Comparison of ENCODE assay signal across 23 cellular contexts in genomic region chr1:43232482-43232881, GRCh38. TPM values are rescaled to one million over a fixed set of nuclear protein-coding genes. Genes with fewer than 3 reads are reported as not detected.
DNase-seq lines count a peak whose midpoint lies in the region; ATAC-seq, FAIRE-seq and TF ChIP-seq lines count a peak whose summit lies in the region.
"Had no signal": no experiment of that assay in that cellular context is flagged by ENCODE, and none has a peak within 500 bp of the region (broad histone marks: within the 10 kb centered on the region; RNA-seq: fewer than 3 reads in every experiment).

No MANE protein-coding gene starts in this region.

- no peak overlapping the region for H4K91ac ChIP-seq in trophoblast cell (ENCODE audit: low read depth, low read length)

- H3K4me3 Mint-ChIP-seq in dendritic cell treated with granulocyte-macrophage colony-stimulating factor and Interleukin-4, amounts not matched to agents 40 ng/mL and 50 ng/mL, for 4 days = no peak overlapping the region
- H3K4me3 Mint-ChIP-seq: activated naive CD4-positive, alpha-beta T cell treated with anti-CD3 and anti-CD28 coated beads, Interleukin-2, amount 10 ng/mL, durations not matched to agents 7 days and 5 days; CD8-positive, alpha-beta T cell; naive thymus-derived CD4-positive, alpha-beta T cell; T-cell had no signal

- H3K4me3 ChIP-seq in A549 = no peak overlapping the region
- H3K4me3 ChIP-seq in PC-3 (ENCODE audit: low read length) = no peak overlapping the region
- H3K4me3 ChIP-seq in trophoblast cell (ENCODE audit: low read depth, low read length) = no peak overlapping the region
- H3K4me3 ChIP-seq: dorsolateral prefrontal cortex, lower lobe of right lung, spleen had no signal

- H3K27ac ChIP-seq in A549 = peak overlapping the region in 1 of 2 experiments; percentile 54; a peak in 1 of 6 replicates
- no peak overlapping the region for H3K27ac ChIP-seq in PC-3 (ENCODE audit: low read length)
- no peak overlapping the region for H3K27ac ChIP-seq in trophoblast cell (ENCODE audit: low read depth, low read length)
- H3K27ac ChIP-seq: lower lobe of right lung, parathyroid adenoma, spleen had no signal

- POLR2A ChIA-PET in A549 (lab: Yijun Ruan, JAX) (no interaction called here), PC-3 (lab: Charles Lee; ENCODE audit: unreplicated experiment) (interaction anchor here (0.6 kb wide), 1 partner anchor 418 kb away, joined by 3 read pairs; the partner anchor contains the start of gene KDM4A)

- intact Hi-C loops in PC-3 (cut with micrococcal nuclease) = no loop called here
- intact Hi-C loops in dendritic cell treated with granulocyte-macrophage colony-stimulating factor and Interleukin-4, amounts not matched to agents 40 ng/mL and 50 ng/mL, for 4 days (cut with micrococcal nuclease) = no loop called here

- no peak overlapping the region for H3K14ac ChIP-seq in trophoblast cell (ENCODE audit: low read length)

- H2AFZ ChIP-seq in PC-3 (ENCODE audit: low read length) (peak overlapping the region; percentile 66; the same call in 1 of the 2 replicates), trophoblast cell (ENCODE audit: insufficient read depth, low read length, poor library complexity) (no peak overlapping the region)
- H2AFZ ChIP-seq: parathyroid adenoma had no signal

- H3K23ac ChIP-seq in trophoblast cell (ENCODE audit: low read length) = no peak overlapping the region

- H3K4me2 ChIP-seq in A549 = peak overlapping the region; percentile 40; the same call in 2 of the 3 replicates
- peak overlapping the region; percentile 55 for H3K4me2 ChIP-seq in PC-3 (ENCODE audit: low read length)
- H3K4me2 ChIP-seq in trophoblast cell (ENCODE audit: low read length) = no peak overlapping the region

- DNase-seq in A549 (ENCODE audit: low read depth in 1 of 2, low spot score in 1 of 2) (no peak), PC-3 (no peak), occipital lobe (lab: John Stamatoyannopoulos, UW) (peak; percentile 61), RCC 7860 (ENCODE audit: low spot score) (no peak), trophoblast cell (no peak), glomerular visceral epithelial cell (ENCODE audit: extremely low spot score) (no peak)
- DNase-seq: activated naive CD4-positive, alpha-beta T cell treated with anti-CD3 and anti-CD28 coated beads, Interleukin-2, amount 10 ng/mL, durations not matched to agents 7 days and 5 days; activated T-cell treated with anti-CD3 and anti-CD28 coated beads, Interleukin-2, amount 50 U/mL, for 1 hour; DMS79 treated with DMSO at 0.1 percent for 48 hours; erythroblast; GOT3; lower lobe of right lung; naive thymus-derived CD4-positive, alpha-beta T cell; NCI-H1694 treated with DMSO at 0.1 percent for 48 hours; NK-92 treated with Interleukin-12 subunit alpha and Interleukin-12 subunit beta, amount 100 ng/mL, for 24 hours; spleen; T-cell had no signal

- WGBS in A549 (ENCODE audit: missing lambda C conversion rate) = 83% methylated on average over 4 of the region's 4 CpGs
- WGBS in trophoblast cell (ENCODE audit: extremely low coverage, insufficient coverage, insufficient read length) = no CpG with 5 or more reads among the region's 4 CpGs

- H3K9me3 Mint-ChIP-seq in dendritic cell treated with granulocyte-macrophage colony-stimulating factor and Interleukin-4, amounts not matched to agents 40 ng/mL and 50 ng/mL, for 4 days = no peaks in the 10 kb centered on the region
- H3K9me3 Mint-ChIP-seq: activated naive CD4-positive, alpha-beta T cell treated with anti-CD3 and anti-CD28 coated beads, Interleukin-2, amount 10 ng/mL, durations not matched to agents 7 days and 5 days; CD8-positive, alpha-beta T cell; naive thymus-derived CD4-positive, alpha-beta T cell; T-cell had no signal

- H2BK5ac ChIP-seq in trophoblast cell (ENCODE audit: low read depth, low read length, poor library complexity) = no peak overlapping the region

- H3K18ac ChIP-seq in trophoblast cell (ENCODE audit: low read length) = no peak overlapping the region

- no peaks in the 10 kb centered on the region for H3K36me3 ChIP-seq in PC-3 (ENCODE audit: low read depth, low read length)
- no peaks in the 10 kb centered on the region for H3K36me3 ChIP-seq in trophoblast cell (ENCODE audit: control insufficient read depth in 1 of 2, insufficient read depth in 2 of 2, low read length in 2 of 2)
- H3K36me3 ChIP-seq: lower lobe of right lung, spleen had no signal

- no peaks in the 10 kb centered on the region for H3K79me2 ChIP-seq in PC-3 (ENCODE audit: low read length)
- H3K79me2 ChIP-seq in trophoblast cell (ENCODE audit: control insufficient read depth, insufficient read depth, low read length, poor library complexity) = no peaks in the 10 kb centered on the region
- H3K79me2 ChIP-seq: parathyroid adenoma had no signal

- TSS peak; percentile 60 for BruUV-seq in PC-3 (replicated peaks; lab: Mats Ljungman, UMichigan)

- no peak overlapping the region for H2BK120ac ChIP-seq in trophoblast cell (ENCODE audit: insufficient read depth, low read length, poor library complexity)

- TF ChIP-seq RAD21 in A549 (conservative IDR thresholded peaks at IDR 0.05 in 1 of 2, IDR thresholded peaks at IDR 0.05 in 1 of 2) = no peak

- H3K79me1 ChIP-seq in trophoblast cell (ENCODE audit: low read length) = no peaks in the 10 kb centered on the region

- H4K12ac ChIP-seq in trophoblast cell (ENCODE audit: low read depth, low read length) = no peak overlapping the region

- ATAC-seq in A549 (no peak), PC-3 (no peak), GM21825 (IDR thresholded peaks at IDR 0.05; ENCODE audit: unreplicated experiment) (no peak)
- ATAC-seq: CD8-positive, alpha-beta T cell; naive thymus-derived CD4-positive, alpha-beta T cell; T-cell had no signal

- CTCF ChIA-PET in A549 (lab: Yijun Ruan, JAX) (interaction anchor here (1.1 to 3.4 kb wide), 2 partner anchors 49 to 182 kb away, joined by 3 to 15 read pairs; no protein-coding TSS in a partner anchor), PC-3 (lab: Charles Lee) (no interaction called here)

- peak overlapping the region; percentile 9 for H3K27ac Mint-ChIP-seq in dendritic cell treated with granulocyte-macrophage colony-stimulating factor and Interleukin-4, amounts not matched to agents 40 ng/mL and 50 ng/mL, for 4 days
- H3K27ac Mint-ChIP-seq: activated naive CD4-positive, alpha-beta T cell treated with anti-CD3 and anti-CD28 coated beads, Interleukin-2, amount 10 ng/mL, durations not matched to agents 7 days and 5 days; CD8-positive, alpha-beta T cell; naive thymus-derived CD4-positive, alpha-beta T cell; T-cell had no signal

- no peaks in the 10 kb centered on the region for H3F3A ChIP-seq in PC-3 (ENCODE audit: low read length, unreplicated experiment)

- no peak overlapping the region for H3K4ac ChIP-seq in trophoblast cell (ENCODE audit: low read depth, low read length)

- no peak for TF ChIP-seq EP300 in A549 (IDR thresholded peaks at IDR 0.05)

- H3K9ac ChIP-seq in PC-3 (ENCODE audit: low read length) (no peak overlapping the region), trophoblast cell (ENCODE audit: low read length) (no peak overlapping the region)
- H3K9ac ChIP-seq: parathyroid adenoma had no signal

- peaks cover 26% of the 10 kb centered on the region for H3K4me1 Mint-ChIP-seq in dendritic cell treated with granulocyte-macrophage colony-stimulating factor and Interleukin-4, amounts not matched to agents 40 ng/mL and 50 ng/mL, for 4 days (ENCODE audit: low read depth)
- H3K4me1 Mint-ChIP-seq: activated naive CD4-positive, alpha-beta T cell treated with anti-CD3 and anti-CD28 coated beads, Interleukin-2, amount 10 ng/mL, durations not matched to agents 7 days and 5 days had no signal

- no peaks in the 10 kb centered on the region for H4K20me1 ChIP-seq in PC-3 (ENCODE audit: low read length)

- TF ChIP-seq POLR2A in A549 (IDR thresholded peaks at IDR 0.05; ENCODE audit: low read length) = no peak

- H3K36me3 Mint-ChIP-seq in dendritic cell treated with granulocyte-macrophage colony-stimulating factor and Interleukin-4, amounts not matched to agents 40 ng/mL and 50 ng/mL, for 4 days (ENCODE audit: low read depth) = no peaks in the 10 kb centered on the region
- H3K36me3 Mint-ChIP-seq: activated naive CD4-positive, alpha-beta T cell treated with anti-CD3 and anti-CD28 coated beads, Interleukin-2, amount 10 ng/mL, durations not matched to agents 7 days and 5 days; CD8-positive, alpha-beta T cell; naive thymus-derived CD4-positive, alpha-beta T cell; T-cell had no signal

- peaks cover 2% of the 10 kb centered on the region for H3K27me3 Mint-ChIP-seq in dendritic cell treated with granulocyte-macrophage colony-stimulating factor and Interleukin-4, amounts not matched to agents 40 ng/mL and 50 ng/mL, for 4 days

- H3K27me3 ChIP-seq in PC-3 (ENCODE audit: low read length) = no peaks in the 10 kb centered on the region
- H3K27me3 ChIP-seq in trophoblast cell (ENCODE audit: insufficient read depth, low read length) = no peaks in the 10 kb centered on the region
- H3K27me3 ChIP-seq: dorsolateral prefrontal cortex had no signal

- no peak overlapping the region for H2AK5ac ChIP-seq in trophoblast cell (ENCODE audit: low read length)

- H3K9me3 ChIP-seq in A549 (no peaks in the 10 kb centered on the region), PC-3 (ENCODE audit: low read length) (no peaks in the 10 kb centered on the region), trophoblast cell (ENCODE audit: insufficient read depth, low read depth, low read length) (peaks cover 2% of the 10 kb centered on the region)
- H3K9me3 ChIP-seq: lower lobe of right lung, spleen had no signal

- H3K4me1 ChIP-seq in A549 = peaks cover 9% of the 10 kb centered on the region; the same call in 1 of the 3 replicates
- H3K4me1 ChIP-seq in PC-3 (ENCODE audit: insufficient read depth, low read length) = peaks cover 24% of the 10 kb centered on the region
- peaks cover 0 to 2% of the 10 kb centered on the region in 2 experiments for H3K4me1 ChIP-seq in trophoblast cell (ENCODE audit: control insufficient read depth in 1 of 2, insufficient read depth in 2 of 2, low read length in 2 of 2)
- H3K4me1 ChIP-seq: parathyroid adenoma had no signal

- no peaks in the 10 kb centered on the region for H3K9me2 ChIP-seq in PC-3 (replicated peaks; ENCODE audit: low read length)

- no peak overlapping the region for H4K8ac ChIP-seq in trophoblast cell (ENCODE audit: low read depth, low read length)

- TF ChIP-seq CTCF in A549 (IDR thresholded peaks at IDR 0.05) (no peak), PC-3 (conservative IDR thresholded peaks at IDR 0.05; ENCODE audit: low read depth, low read length) (no peak)

- no peak overlapping the region for H2BK12ac ChIP-seq in trophoblast cell (ENCODE audit: low read length)

- FAIRE-seq in A549 (lab: Jason Lieb, UNC) (no peak), RCC 7860 (lab: Jason Lieb, UNC) (no peak)

RNA-seq across cellular contexts. Expression of gene TMEM125, which starts 37.3 kb away (rescaled TPM):
- polyA plus RNA-seq in A549 (2011; rRNA removed) = not detected in 2 replicates
- polyA plus RNA-seq in A549 (2012; cell fraction: cytosol; rRNA removed) = not detected in 2 replicates
- not detected in 2 replicates for polyA plus RNA-seq in A549 (2012; cell fraction: nucleus; rRNA removed)
- not detected in 3 replicates for polyA plus RNA-seq in A549 (2017; fragmentation: RNase III; extraction: RNeasy Plus Mini Kit Qiagen cat#74134 plus additional on column Dnase treatment)
- polyA minus RNA-seq in A549 (2011; rRNA and poly(A)+ RNA removed) = not detected in 2 replicates
- 8.6 and 9.8 TPM in 2 replicates for total RNA-seq in PC-3 (2014; rRNA removed)
- total RNA-seq in occipital lobe = 0.78 TPM
- polyA plus RNA-seq in trophoblast cell (2013) = 2.3 and 2.5 TPM in 2 replicates
- total RNA-seq: CD8-positive, alpha-beta T cell; glomerular endothelial cell; spleen had no signal

RNA-seq across cellular contexts. Expression of gene C1orf210, which starts 52.9 kb away (rescaled TPM):
- not detected in 2 replicates for polyA plus RNA-seq in A549 (2011; rRNA removed)
- 0.03 TPM in 1 of 2 replicates, not detected in the other for polyA plus RNA-seq in A549 (2012; cell fraction: cytosol; rRNA removed)
- 0.07 TPM in 1 of 2 replicates, not detected in the other for polyA plus RNA-seq in A549 (2012; cell fraction: nucleus; rRNA removed)
- not detected in 3 replicates for polyA plus RNA-seq in A549 (2017; fragmentation: RNase III; extraction: RNeasy Plus Mini Kit Qiagen cat#74134 plus additional on column Dnase treatment)
- not detected in 2 replicates for polyA minus RNA-seq in A549 (2011; rRNA and poly(A)+ RNA removed)
- 10.4 and 17.8 TPM in 2 replicates for total RNA-seq in PC-3 (2014; rRNA removed)
- not detected for total RNA-seq in occipital lobe
- 5.9 and 6.1 TPM in 2 replicates for polyA plus RNA-seq in trophoblast cell (2013)
- total RNA-seq: CD8-positive, alpha-beta T cell; glomerular endothelial cell; naive thymus-derived CD4-positive, alpha-beta T cell; spleen had no signal
- polyA plus RNA-seq: naive thymus-derived CD4-positive, alpha-beta T cell; spleen had no signal

Comparison
In these comparisons a context has a peak if more than half of its experiments do, and no peak if none do; other contexts are left out.
1. RNA of gene C1orf210, which starts 52.9 kb away (total RNA-seq): 10.4 to 17.8 TPM in PC-3; not detected in occipital lobe (single experiment); every median in the first group is over 10 times any median in the second.